ENCODE assay signal across 8 cellular contexts in the genomic region with DNA sequence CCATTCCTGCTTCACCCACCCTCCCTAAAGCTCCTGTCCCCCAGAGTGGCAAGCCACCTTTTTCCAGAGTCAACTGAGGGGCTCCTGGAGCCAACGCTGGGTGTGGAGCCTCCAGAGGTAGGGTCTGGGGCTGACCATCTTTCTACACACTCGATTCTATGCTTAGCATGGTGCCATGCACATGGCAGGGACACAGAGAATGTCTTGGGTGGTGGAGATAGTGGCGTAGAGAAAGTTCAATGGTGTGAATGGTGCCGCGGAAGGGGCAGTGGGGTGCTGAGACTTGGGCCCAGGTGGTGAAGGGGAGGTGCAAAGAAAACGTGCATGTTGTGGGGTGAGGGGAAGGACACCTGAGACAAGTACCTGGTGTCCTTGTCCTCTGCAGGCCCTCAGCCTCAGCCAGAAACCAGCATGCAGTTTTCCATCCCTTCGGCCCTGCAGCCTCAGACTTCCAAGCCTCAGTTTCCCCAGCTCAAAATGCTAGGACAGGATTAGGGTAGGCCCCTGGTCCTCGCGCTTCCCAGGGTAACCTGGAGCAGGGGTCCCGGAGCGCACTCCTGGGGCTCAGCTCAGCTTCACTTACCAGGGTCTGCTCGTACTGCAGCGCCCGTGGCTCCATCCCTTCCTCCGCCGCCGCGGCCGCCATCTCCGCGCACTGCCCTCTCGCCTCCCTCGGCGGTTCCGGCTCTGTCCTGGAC. TPM values are rescaled to one million over a fixed set of nuclear protein-coding genes. Genes with fewer than 3 reads are reported as not detected.
DNase-seq lines count a peak whose midpoint lies in the region; ATAC-seq, FAIRE-seq and TF ChIP-seq lines count a peak whose summit lies in the region.

No MANE protein-coding gene starts in this region.

- H3K27ac ChIP-seq in A549 (peak overlapping the region; percentile 94 to 97), SK-N-MC (no peak overlapping the region), sigmoid colon (peak overlapping the region; percentile 93 to 99 (median 98))

- TF ChIP-seq CTCF in A549 (IDR thresholded peaks at IDR 0.05) (no peak), fibroblast of the aortic adventitia (IDR thresholded peaks at IDR 0.05; ENCODE audit: insufficient read depth, low read length) (no peak), sigmoid colon (IDR thresholded peaks at IDR 0.05) (no peak)

- TF ChIP-seq POLR2A in A549 (IDR thresholded peaks at IDR 0.05; ENCODE audit: low read length) (no peak), sigmoid colon (IDR thresholded peaks at IDR 0.05) (no peak)

- TF ChIP-seq RAD21 in A549 (conservative IDR thresholded peaks at IDR 0.05 in 1 of 2, IDR thresholded peaks at IDR 0.05 in 1 of 2), result no peak

- ATAC-seq in A549 (0 out of 6 replicates have a peak, but pooled peaks of 1 of the 2 experiments have one; percentile 0), GM19463 (IDR thresholded peaks at IDR 0.05; ENCODE audit: unreplicated experiment) (peak; percentile 3)

- H3K4me1 ChIP-seq in A549, result peaks cover 20% of the 10 kb centered on the region
- H3K4me1 ChIP-seq in sigmoid colon, result peaks cover 0 to 37% (median 34%) of the 10 kb centered on the region in 4 donors

- intact Hi-C loops in sigmoid colon (cut with DNase I), result loop anchor here (10.0 kb wide), 1 partner anchor 414 kb away; no protein-coding TSS in a partner anchor

- H3K36me3 ChIP-seq in SK-N-MC (ENCODE audit: insufficient read depth, low read length) (peaks cover 14% of the 10 kb centered on the region), sigmoid colon (peaks cover 0 to 28% (median 7%) of the 10 kb centered on the region in 4 donors)

- no peak for FAIRE-seq in A549 (lab: Jason Lieb, UNC)

- 11% methylated on average over 18 of the region's 25 CpGs for WGBS in A549 (ENCODE audit: missing lambda C conversion rate)
- WGBS in sigmoid colon, 2 donors, result 4 to 12% methylated on average over 25 of the region's 25 CpGs

- H3K4me3 ChIP-seq in A549 (peak overlapping the region; percentile 79), SK-N-MC (peak overlapping the region; percentile 94), fibroblast of the aortic adventitia (ENCODE audit: low read depth, low read length) (peak overlapping the region; percentile 85), sigmoid colon (peak overlapping the region; percentile 63 to 94 (median 86))

- H3K9ac ChIP-seq in SK-N-MC (ENCODE audit: insufficient read length), result peak overlapping the region; percentile 90

- H3K4me2 ChIP-seq in A549, result peak overlapping the region; percentile 97

- TF ChIP-seq EP300 in A549 (IDR thresholded peaks at IDR 0.05) (no peak), sigmoid colon (IDR thresholded peaks at IDR 0.05) (no peak)

- H3K9me3 ChIP-seq in A549 (no peaks in the 10 kb centered on the region), SK-N-MC (ENCODE audit: low read depth, low read length) (no peaks in the 10 kb centered on the region), sigmoid colon (no peaks in the 10 kb centered on the region)

- POLR2A ChIA-PET in A549 (lab: Yijun Ruan, JAX), result interaction anchor here (1.1 kb wide), 1 partner anchor 15 kb away, joined by 3 read pairs; no protein-coding TSS in a partner anchor

- CTCF ChIA-PET in A549 (lab: Yijun Ruan, JAX), result interaction anchor here (0.6 to 1.6 kb wide), 6 partner anchors 9 to 201 kb away, joined by 3 to 6 read pairs (median 3); partner anchors contain the start of gene EPHB3

- DNase-seq in A549 (ENCODE audit: low read depth in 1 of 2, low spot score in 1 of 2), result no peak
- DNase-seq in SK-N-MC (ENCODE audit: low read depth, low spot score), result no peak
- DNase-seq in fibroblast of the aortic adventitia (ENCODE audit: low read depth), result no peak
- no peak for DNase-seq in sigmoid colon
- no peak for DNase-seq in NCI-H2029 (lab: John Stamatoyannopoulos, UW)
- DNase-seq in EL, result no peak
- no peak for DNase-seq in NCI-H524 treated with DMSO at 0.1 percent for 48 hours (lab: John Stamatoyannopoulos, UW)

- H3K27me3 ChIP-seq in sigmoid colon, result no peaks in the 10 kb centered on the region

TF ChIP-seq in A549, 52 proteins besides CTCF, POLR2A, EP300 and RAD21:
- TF ChIP-seq ESRRA (IDR thresholded peaks at IDR 0.05; ENCODE audit: borderline replicate concordance, low read length) (no peak), MAX (IDR thresholded peaks at IDR 0.05) (peak; percentile 9; the same call in 1 of the 2 replicates), PHF8 (IDR thresholded peaks at IDR 0.05; ENCODE audit: borderline replicate concordance, low read depth) (0 out of 2 replicates have a peak, but pooled peaks have one; percentile 1)
TF ChIP-seq in A549: peak in this region for 2.

RNA-seq across cellular contexts. Expression of gene CLCN2, which starts 0.4 kb away (rescaled TPM):
- polyA plus RNA-seq in A549 (2011; rRNA removed), result 2.2 and 2.7 TPM in 2 replicates
- 6.2 and 7.9 TPM in 2 replicates for polyA plus RNA-seq in A549 (2012; cell fraction: cytosol; rRNA removed)
- 28.7 and 33.9 TPM in 2 replicates for polyA plus RNA-seq in A549 (2012; cell fraction: nucleus; rRNA removed)
- polyA plus RNA-seq in A549 (2017; fragmentation: RNase III; extraction: RNeasy Plus Mini Kit Qiagen cat#74134 plus additional on column Dnase treatment), result 4.4 to 5.4 TPM (median 4.9 TPM) in 3 replicates
- polyA minus RNA-seq in A549 (2011; rRNA and poly(A)+ RNA removed), result 6.0 and 9.3 TPM in 2 replicates
- 5.9 and 6.2 TPM in 2 replicates for total RNA-seq in fibroblast of the aortic adventitia (ENCODE audit: low replicate concordance)
- 1 to 10 TPM; 1.6 to 3.3 (median 2.6) TPM for total RNA-seq in sigmoid colon
- polyA plus RNA-seq in sigmoid colon, result 10 to 100 TPM; 10.9 to 30.2 (median 13.2) TPM

RNA-seq across cellular contexts. Expression of gene POLR2H, which starts 0.5 kb away (rescaled TPM):
- polyA plus RNA-seq in A549 (2011; rRNA removed) (112 and 127 TPM in 2 replicates), A549 (2017; fragmentation: RNase III; extraction: RNeasy Plus Mini Kit Qiagen cat#74134 plus additional on column Dnase treatment) (98.9 to 104 TPM (median 103 TPM) in 3 replicates), sigmoid colon (100 to 1,000 TPM; 132 to 162 (median 146) TPM)
- 105 and 149 TPM in 2 replicates for polyA plus RNA-seq in A549 (2012; cell fraction: cytosol; rRNA removed)
- 99.6 and 204 TPM in 2 replicates for polyA plus RNA-seq in A549 (2012; cell fraction: nucleus; rRNA removed)
- 46.1 and 47.9 TPM in 2 replicates for polyA minus RNA-seq in A549 (2011; rRNA and poly(A)+ RNA removed)
- total RNA-seq in fibroblast of the aortic adventitia (ENCODE audit: low replicate concordance) (70.1 and 127 TPM in 2 replicates), sigmoid colon (10 to 100 TPM; 53.2 to 92.5 (median 74.7) TPM)

RNA-seq across cellular contexts. Expression of gene THPO, which starts 17.0 kb away (rescaled TPM):
- 0.06 and 0.09 TPM in 2 replicates for polyA plus RNA-seq in A549 (2011; rRNA removed)
- 0.03 and 0.05 TPM in 2 replicates for polyA plus RNA-seq in A549 (2012; cell fraction: cytosol; rRNA removed)
- 0.06 and 0.13 TPM in 2 replicates for polyA plus RNA-seq in A549 (2012; cell fraction: nucleus; rRNA removed)
- polyA plus RNA-seq in A549 (2017; fragmentation: RNase III; extraction: RNeasy Plus Mini Kit Qiagen cat#74134 plus additional on column Dnase treatment), result not detected in 3 replicates
- polyA minus RNA-seq in A549 (2011; rRNA and poly(A)+ RNA removed), result not detected in 2 replicates
- total RNA-seq in fibroblast of the aortic adventitia (ENCODE audit: low replicate concordance), result 0.49 TPM in 1 of 2 replicates, not detected in the other
- under 1 TPM in 1 of 4 donors, not detected in 3; 0.36 TPM for total RNA-seq in sigmoid colon
- under 1 TPM in 1 of 3 donors, not detected in 2; 0.25 TPM for polyA plus RNA-seq in sigmoid colon

RNA-seq across cellular contexts. Expression of gene CHRD, which starts 18.9 kb away (rescaled TPM):
- polyA plus RNA-seq in A549 (2011; rRNA removed), result 0.12 and 0.19 TPM in 2 replicates
- polyA plus RNA-seq in A549 (2012; cell fraction: cytosol; rRNA removed), result 0.12 and 0.21 TPM in 2 replicates
- 1.1 and 1.9 TPM in 2 replicates for polyA plus RNA-seq in A549 (2012; cell fraction: nucleus; rRNA removed)
- 0.13 to 0.32 TPM (median 0.14 TPM) in 3 replicates for polyA plus RNA-seq in A549 (2017; fragmentation: RNase III; extraction: RNeasy Plus Mini Kit Qiagen cat#74134 plus additional on column Dnase treatment)
- polyA minus RNA-seq in A549 (2011; rRNA and poly(A)+ RNA removed), result 0.21 and 0.29 TPM in 2 replicates
- 0.36 and 4.6 TPM in 2 replicates for total RNA-seq in fibroblast of the aortic adventitia (ENCODE audit: low replicate concordance)
- total RNA-seq in sigmoid colon, result 10 to 100 TPM in 2 of 4 donors, 1 to 10 TPM in 2; 5.7 to 16.3 (median 11.3) TPM
- 1 to 10 TPM in 2 of 3 donors, under 1 TPM in 1; 0.23 to 4.5 (median 1.8) TPM for polyA plus RNA-seq in sigmoid colon

RNA-seq across cellular contexts. Expression of gene FAM131A, which starts 23.6 kb away (rescaled TPM):
- 5.2 and 5.7 TPM in 2 replicates for polyA plus RNA-seq in A549 (2011; rRNA removed)
- polyA plus RNA-seq in A549 (2012; cell fraction: cytosol; rRNA removed), result 10.1 and 10.2 TPM in 2 replicates
- polyA plus RNA-seq in A549 (2012; cell fraction: nucleus; rRNA removed), result 11.2 and 16.5 TPM in 2 replicates
- 5.4 to 6.1 TPM (median 6.0 TPM) in 3 replicates for polyA plus RNA-seq in A549 (2017; fragmentation: RNase III; extraction: RNeasy Plus Mini Kit Qiagen cat#74134 plus additional on column Dnase treatment)
- 6.0 and 7.8 TPM in 2 replicates for polyA minus RNA-seq in A549 (2011; rRNA and poly(A)+ RNA removed)
- total RNA-seq in fibroblast of the aortic adventitia (ENCODE audit: low replicate concordance), result 14.0 and 19.1 TPM in 2 replicates
- 10 to 100 TPM; 28.0 to 36.7 (median 33.8) TPM for total RNA-seq in sigmoid colon
- 10 to 100 TPM; 12.6 to 17.1 (median 12.9) TPM for polyA plus RNA-seq in sigmoid colon
